In the genomic region with DNA sequence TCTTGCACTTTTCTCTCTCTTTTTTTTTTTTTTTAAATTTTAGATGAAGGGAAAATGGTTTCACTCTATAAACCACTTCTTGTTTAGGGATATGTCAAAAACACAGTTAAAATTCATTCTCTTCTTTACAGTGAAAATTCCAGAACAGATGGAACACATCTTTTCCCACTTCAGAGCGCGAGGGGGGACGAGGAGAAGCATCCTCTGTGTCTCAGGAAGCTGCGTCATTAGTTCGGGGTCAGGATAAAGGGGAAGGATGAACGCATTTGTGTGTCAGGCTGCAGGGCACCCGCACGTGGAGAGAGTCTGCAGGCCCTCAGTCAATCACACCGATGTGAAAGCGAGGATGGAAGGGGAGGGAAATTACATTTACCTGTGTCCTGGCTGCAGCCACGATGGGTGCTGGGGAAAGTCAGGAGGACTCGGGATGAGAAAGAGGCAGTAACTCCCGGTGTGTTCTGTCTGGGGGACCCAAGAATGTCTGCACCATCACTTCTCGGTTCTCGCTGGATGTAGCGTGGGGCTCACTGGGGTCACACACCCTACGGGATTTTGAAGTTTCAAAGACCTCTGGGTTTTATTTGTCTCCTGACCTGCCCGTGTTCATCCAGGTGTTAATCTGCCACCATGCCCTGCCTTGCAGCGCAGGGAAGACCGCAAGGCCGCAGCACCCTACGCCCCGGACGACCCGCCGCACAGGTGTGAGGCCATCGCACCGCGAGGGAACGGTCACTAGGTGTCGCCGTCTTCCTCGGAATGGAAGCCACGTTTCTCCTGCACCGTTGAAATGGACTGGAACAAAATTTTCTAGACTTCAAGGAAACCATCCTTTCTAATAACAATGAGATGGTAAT, we compare ENCODE assay signal across 8 cellular contexts.
DNase-seq lines count a peak whose midpoint lies in the region; ATAC-seq and TF ChIP-seq lines count a peak whose summit lies in the region.

No MANE protein-coding gene starts in this region.

- peak; percentile 94 for TF ChIP-seq CTCF in epithelial cell of esophagus (IDR thresholded peaks at IDR 0.05; ENCODE audit: insufficient read depth, low read depth, low read length, missing control alignments)

- H3K4me1 Mint-ChIP-seq in naive B cell = peaks cover 4 to 7% (median 6%) of the 10 kb centered on the region in 3 donors

- H3K9me3 Mint-ChIP-seq in naive B cell = no peaks in the 10 kb centered on the region

- DNase-seq in ELR (ENCODE audit: low read depth) = peak; percentile 67
- DNase-seq in H4 (ENCODE audit: low spot score) = peak; percentile 48
- peak; percentile 66 for DNase-seq in NCI-H748 (lab: John Stamatoyannopoulos, UW; ENCODE audit: unreplicated experiment)
- peak; percentile 29 to 41 (median 36) for DNase-seq in activated CD8-positive, alpha-beta memory T cell treated with anti-CD3 and anti-CD28 coated beads for 48 hours (ENCODE audit: low read depth in 2 of 3, low spot score in 2 of 3)
- DNase-seq in epithelial cell of esophagus (ENCODE audit: low read depth) = peak; percentile 74
- DNase-seq in naive B cell = peak; percentile 53
- DNase-seq in stimulated activated CD8-positive, alpha-beta memory T cell treated with anti-CD3 and anti-CD28 coated beads, Interleukin-7, amount 100 ng/mL, for 48 hours (ENCODE audit: extremely low read depth in 1 of 2, low read depth in 1 of 2) = peak; percentile 39 to 43

- ATAC-seq in naive B cell (ENCODE audit: low read depth in 2 of 2) (peak; percentile 73 to 84), HG03039 (IDR thresholded peaks at IDR 0.05; ENCODE audit: unreplicated experiment) (no peak)

- H3K27ac Mint-ChIP-seq in naive B cell = peak overlapping the region in 3 of 6 donors; percentile 84 to 89 (median 84)

- peaks cover 5 to 37% (median 7%) of the 10 kb centered on the region in 3 donors for H3K27me3 Mint-ChIP-seq in naive B cell

- peak overlapping the region in 1 of 8 donors; percentile 26 for H3K4me3 Mint-ChIP-seq in naive B cell

- no peaks in the 10 kb centered on the region for H3K36me3 Mint-ChIP-seq in naive B cell

- H3K4me3 ChIP-seq in epithelial cell of esophagus (ENCODE audit: low read length) = no peak overlapping the region
